1 cellular context compared by ENCODE assay signal in genomic region chr16:28191364-28191985, GRCh38.
A peak's percentile ranks its signal among the peaks of the same experiment; 100 is the strongest.
TF ChIP-seq lines count a peak whose summit lies in the region.

No MANE protein-coding gene starts in this region.

TF ChIP-seq in HEK293, 187 proteins besides CTCF, POLR2A, EP300 and RAD21:
- TF ChIP-seq ZBTB17 (tag by site-specific recombination; IDR thresholded peaks at IDR 0.05) (peak; percentile 84), KLF8 (tag by site-specific recombination; IDR thresholded peaks at IDR 0.05) (no peak)
